In genomic region chr18:62394001-62394763, GRCh38 we compare ENCODE assay signal across 15 cellular contexts.
DNase-seq lines count a peak whose midpoint lies in the region; ATAC-seq and TF ChIP-seq lines count a peak whose summit lies in the region.
"Had no signal": no experiment of that assay in that cellular context is flagged by ENCODE, and none has a peak within 500 bp of the region (broad histone marks: within the 10 kb centered on the region; RNA-seq: fewer than 3 reads in every experiment).

No MANE protein-coding gene starts in this region.

- DNase-seq in PC-3 (no peak), mesendoderm (no peak), transverse colon (peak; percentile 62), hepatocyte (ENCODE audit: low spot score) (no peak), substantia nigra (lab: John Stamatoyannopoulos, UW) (no peak), NCI-H1694 treated with DMSO at 0.1 percent for 48 hours (lab: John Stamatoyannopoulos, UW) (no peak)
- DNase-seq: C1 segment of cervical spinal cord; CD4-positive, alpha-beta memory T cell; COR-L47; DMS153; DND-41; H7; HCEC 1CT had no signal

- H2AFZ ChIP-seq in PC-3 (ENCODE audit: low read length) (no peak overlapping the region), hepatocyte (no peak overlapping the region)

- CTCF ChIA-PET in PC-3 (lab: Charles Lee) = no interaction called here

- ATAC-seq in PC-3 (no peak), GM19324 (IDR thresholded peaks at IDR 0.05; ENCODE audit: low FRiP score, unreplicated experiment) (no peak)

- no peak overlapping the region for H3K4ac ChIP-seq in mesendoderm (ENCODE audit: low read depth, low read length)

- no peaks in the 10 kb centered on the region for H3K79me1 ChIP-seq in mesendoderm (ENCODE audit: low read length)

- POLR2A ChIA-PET in PC-3 (lab: Charles Lee; ENCODE audit: unreplicated experiment) = interaction anchor here (0.7 kb wide), 1 partner anchor 113 kb away, joined by 4 read pairs; no protein-coding TSS in a partner anchor

- WGBS in mesendoderm (ENCODE audit: extremely low coverage, insufficient coverage, low lambda C conversion rate) = no CpG with 5 or more reads among the region's 15 CpGs
- WGBS in transverse colon (ENCODE audit: low coverage in 1 of 2), 2 donors = 52 to 58% methylated on average over 10 to 15 of the region's 15 CpGs
- WGBS in hepatocyte (ENCODE audit: low lambda C conversion rate, missing lambda C conversion rate) = 93% methylated on average over 15 of the region's 15 CpGs

- no peak overlapping the region for H2BK120ac ChIP-seq in mesendoderm (ENCODE audit: low read depth, low read length)

- H3K23ac ChIP-seq in mesendoderm (ENCODE audit: low read length) = peak overlapping the region; percentile 4

- no peak overlapping the region for H3K9ac ChIP-seq in PC-3 (ENCODE audit: low read length)
- no peak overlapping the region for H3K9ac ChIP-seq in mesendoderm (ENCODE audit: low read length)
- H3K9ac ChIP-seq in mucosa of rectum (ENCODE audit: low read depth in 1 of 2, low read length in 2 of 2) = no peak overlapping the region

- no peak overlapping the region for H2AK5ac ChIP-seq in mesendoderm (ENCODE audit: low read length)

- H3K4me2 ChIP-seq in PC-3 (ENCODE audit: low read length) (no peak overlapping the region), mesendoderm (ENCODE audit: low read length) (no peak overlapping the region), hepatocyte (no peak overlapping the region)

- H3K27ac ChIP-seq in PC-3 (ENCODE audit: low read length) (peak overlapping the region; percentile 38), mesendoderm (ENCODE audit: low read depth, low read length) (no peak overlapping the region), mucosa of rectum (ENCODE audit: low read depth in 2 of 2, low read length in 2 of 2) (peak overlapping the region; percentile 76 to 77), transverse colon (peak overlapping the region; percentile 50 to 76 (median 60)), hepatocyte (no peak overlapping the region), substantia nigra (ENCODE audit: low read depth, low read length, poor library complexity, severe bottlenecking) (no peak overlapping the region)

- intact Hi-C loops in PC-3 (cut with micrococcal nuclease) = no loop called here
- intact Hi-C loops in transverse colon (cut with DNase I; ENCODE audit: low total_unique reads) = no loop called here

- TF ChIP-seq CTCF in PC-3 (conservative IDR thresholded peaks at IDR 0.05; ENCODE audit: low read depth, low read length) = no peak
- TF ChIP-seq CTCF in transverse colon (IDR thresholded peaks at IDR 0.05) = no peak
- TF ChIP-seq CTCF in hepatocyte (IDR thresholded peaks at IDR 0.05; ENCODE audit: poor library complexity) = no peak

- no peaks in the 10 kb centered on the region for H3K9me2 ChIP-seq in PC-3 (replicated peaks; ENCODE audit: low read length)
- no peaks in the 10 kb centered on the region for H3K9me2 ChIP-seq in hepatocyte (replicated peaks; ENCODE audit: insufficient read depth)

- no peak overlapping the region for H3K56ac ChIP-seq in mesendoderm (ENCODE audit: low read length)

- no peak overlapping the region for H2BK15ac ChIP-seq in mesendoderm (replicated peaks; ENCODE audit: low read depth)

- H3K9me3 ChIP-seq in PC-3 (ENCODE audit: low read length) (0 out of 2 replicates have a peak, but pooled peaks cover 4% of the 10 kb centered on the region), mucosa of rectum (ENCODE audit: control insufficient read depth in 2 of 2, low read length in 2 of 2) (no peaks in the 10 kb centered on the region), transverse colon (no peaks in the 10 kb centered on the region), hepatocyte (ENCODE audit: low read depth) (peaks cover 8% of the 10 kb centered on the region)

- peaks cover 43% of the 10 kb centered on the region for H3K4me1 ChIP-seq in PC-3 (ENCODE audit: insufficient read depth, low read length)
- no peaks in the 10 kb centered on the region for H3K4me1 ChIP-seq in mesendoderm (ENCODE audit: control insufficient read depth, low read depth, low read length)
- H3K4me1 ChIP-seq in mucosa of rectum (ENCODE audit: control insufficient read depth in 2 of 2, insufficient read depth in 2 of 2, low read length in 2 of 2) = peaks cover 6 to 31% of the 10 kb centered on the region in 2 donors
- H3K4me1 ChIP-seq in transverse colon = peaks cover 0 to 24% (median 4%) of the 10 kb centered on the region in 4 donors
- H3K4me1 ChIP-seq in hepatocyte (ENCODE audit: insufficient read depth) = no peaks in the 10 kb centered on the region

- no peak for TF ChIP-seq POLR2A in transverse colon (IDR thresholded peaks at IDR 0.05)

- H3K79me2 ChIP-seq in PC-3 (ENCODE audit: low read length) (no peaks in the 10 kb centered on the region), mesendoderm (ENCODE audit: control insufficient read depth, insufficient read depth, low read length) (no peaks in the 10 kb centered on the region), hepatocyte (no peaks in the 10 kb centered on the region)

- no peak overlapping the region for H3K18ac ChIP-seq in mesendoderm (ENCODE audit: low read length)

- no peaks in the 10 kb centered on the region for H3K27me3 ChIP-seq in PC-3 (ENCODE audit: low read length)
- no peaks in the 10 kb centered on the region for H3K27me3 ChIP-seq in mesendoderm (ENCODE audit: insufficient read depth, low read length, poor library complexity)
- H3K27me3 ChIP-seq in mucosa of rectum (ENCODE audit: control insufficient read depth in 2 of 2, insufficient read depth in 2 of 2, low read length in 2 of 2) = no peaks in the 10 kb centered on the region
- H3K27me3 ChIP-seq in transverse colon = no peaks in the 10 kb centered on the region
- no peaks in the 10 kb centered on the region for H3K27me3 ChIP-seq in hepatocyte

- H3F3A ChIP-seq in PC-3 (ENCODE audit: low read length, unreplicated experiment) = peaks cover 3% of the 10 kb centered on the region

- in situ Hi-C loops in transverse colon (cut with MboI; ENCODE audit: low pct_ligation_motif_present in 1 of 4, low pct_unique_long_range_greater_than_20kb in 1 of 4, low sequenced_read_pairs in 3 of 4) = no loop called here

- H3K36me3 ChIP-seq in PC-3 (ENCODE audit: low read depth, low read length) (no peaks in the 10 kb centered on the region), mesendoderm (ENCODE audit: control insufficient read depth, insufficient read depth, low read length) (no peaks in the 10 kb centered on the region), mucosa of rectum (ENCODE audit: control insufficient read depth in 2 of 2, insufficient read depth in 2 of 2, low read length in 2 of 2) (no peaks in the 10 kb centered on the region), transverse colon (no peaks in the 10 kb centered on the region), hepatocyte (replicated peaks; ENCODE audit: insufficient read depth, low read depth) (no peaks in the 10 kb centered on the region)

- no peak overlapping the region for H4K5ac ChIP-seq in mesendoderm (ENCODE audit: low read length)

- BruUV-seq in PC-3 (replicated peaks; lab: Mats Ljungman, UMichigan) = no TSS peak

- H4K20me1 ChIP-seq in PC-3 (ENCODE audit: low read length) (no peaks in the 10 kb centered on the region), hepatocyte (ENCODE audit: insufficient read depth, poor library complexity, severe bottlenecking) (no peaks in the 10 kb centered on the region)

- no peak overlapping the region for H2BK5ac ChIP-seq in mesendoderm (ENCODE audit: low read length)

- no peak overlapping the region for H4K8ac ChIP-seq in mesendoderm (ENCODE audit: low read depth, low read length)

- TF ChIP-seq EP300 in transverse colon (IDR thresholded peaks at IDR 0.05; ENCODE audit: low read depth) = no peak

- H3K4me3 ChIP-seq in PC-3 (ENCODE audit: low read length) (no peak overlapping the region), mesendoderm (ENCODE audit: low read length) (no peak overlapping the region), mucosa of rectum (ENCODE audit: low read length in 2 of 2) (peak overlapping the region in 1 of 2 donors; percentile 46), transverse colon (no peak overlapping the region), hepatocyte (no peak overlapping the region)

Comparison
In these comparisons a context has a peak if more than half of its experiments do, and no peak if none do; other contexts are left out.
1. H3K27ac ChIP-seq: peak in PC-3 (single experiment), mucosa of rectum (2 of 2) and transverse colon (4 of 4); none in mesendoderm (single experiment), hepatocyte (single experiment) and substantia nigra (single experiment).